1 cellular context compared by ENCODE assay signal in genomic region chr3:39202094-39202493, GRCh38.
TF ChIP-seq lines count a peak whose summit lies in the region.

No MANE protein-coding gene starts in this region.

TF ChIP-seq in endothelial cell of umbilical vein, 7 proteins besides CTCF, POLR2A, EP300 and RAD21:
- TF ChIP-seq GATA2 (IDR thresholded peaks at IDR 0.05; ENCODE audit: insufficient read depth, insufficient read length, low read depth, low read length), result no peak
- no peak for TF ChIP-seq FOS (IDR thresholded peaks at IDR 0.05; ENCODE audit: borderline replicate concordance, insufficient read depth, low read length)
- no peak for TF ChIP-seq POLR2AphosphoS5 (IDR thresholded peaks at IDR 0.05; ENCODE audit: insufficient read depth, low read depth, low read length)
- no peak for TF ChIP-seq EZH2 (IDR thresholded peaks at IDR 0.05; ENCODE audit: borderline replicate concordance, low read depth, low read length, severe bottlenecking)
TF ChIP-seq in endothelial cell of umbilical vein: peak in this region for 0.
